ENCODE assay signal across 13 cellular contexts in the genomic region with DNA sequence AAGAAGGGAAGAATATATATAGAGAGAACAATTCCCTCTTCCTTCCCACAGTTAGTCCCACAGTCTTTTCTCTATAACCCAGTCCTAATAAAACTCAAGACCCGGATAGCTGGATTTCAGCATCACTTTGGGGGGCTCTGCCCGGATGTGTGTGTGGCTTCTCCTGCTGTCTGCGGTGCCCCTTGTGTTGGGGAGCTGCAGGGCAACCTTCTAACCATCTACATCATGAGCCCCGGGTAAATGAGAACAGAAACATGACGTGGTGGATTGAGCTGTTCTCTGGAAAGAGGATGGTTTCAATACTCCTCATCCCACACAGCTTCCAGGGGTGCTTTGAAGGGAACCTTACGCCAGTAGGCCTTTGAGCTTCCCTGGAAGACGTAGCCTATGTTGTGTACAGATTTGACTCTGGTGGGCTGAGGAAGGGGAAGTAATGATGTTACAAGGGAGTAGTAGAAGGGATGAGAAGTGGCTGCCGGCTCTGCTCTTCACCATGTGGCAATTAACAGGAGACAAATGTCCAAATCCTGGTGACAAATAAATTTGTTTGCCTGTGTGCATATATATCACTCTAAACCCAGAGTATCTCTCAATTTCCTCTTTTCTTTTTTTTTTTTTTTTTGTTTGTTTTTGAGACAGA.
"Had no signal": no experiment of that assay in that cellular context is flagged by ENCODE, and none has a peak within 500 bp of the region (broad histone marks: within the 10 kb centered on the region; RNA-seq: fewer than 3 reads in every experiment).

No MANE protein-coding gene starts in this region.

- DNase-seq: activated CD4-positive, alpha-beta T cell treated with anti-CD3 and anti-CD28 coated beads, Interleukin-2, amount 50 U/mL, for 1 hour; activated CD8-positive, alpha-beta memory T cell treated with anti-CD3 and anti-CD28 coated beads for 24 hours; activated gamma-delta T cell treated with Interleukin-2 at 50 U/mL for 16 hours; activated naive CD8-positive, alpha-beta T cell treated with anti-CD3 and anti-CD28 coated beads, Interleukin-2, amount 10 ng/mL, durations not matched to agents 7 days and 5 days; effector memory CD4-positive, alpha-beta T cell; foreskin melanocyte; immature natural killer cell; occipital lobe; right cardiac atrium; stimulated activated CD4-positive, alpha-beta T cell treated with anti-CD3 and anti-CD28 coated beads, Interleukin-4, amount 100 ng/mL, for 24 hours; stimulated activated naive CD8-positive, alpha-beta T cell treated with anti-CD3 and anti-CD28 coated beads, Interleukin-15, Interleukin-2, amounts not matched to agents 100 U/mL and 50 U/mL, for 24 hours; upper lobe of left lung had no signal

- H3K36me3 ChIP-seq: upper lobe of left lung had no signal

- H3K9me3 ChIP-seq: upper lobe of left lung had no signal

- H3K4me3 ChIP-seq: skin epidermis, upper lobe of left lung had no signal

- H3K27me3 ChIP-seq: upper lobe of left lung had no signal

- H3K27ac ChIP-seq: skin epidermis, upper lobe of left lung had no signal
